Comparison of ENCODE assay signal across 19 cellular contexts in genomic region chr16:17483266-17483864, GRCh38. TPM values are rescaled to one million over a fixed set of nuclear protein-coding genes. Genes with fewer than 3 reads are reported as not detected.
DNase-seq lines count a peak whose midpoint lies in the region; ATAC-seq and TF ChIP-seq lines count a peak whose summit lies in the region.
"Had no signal": no experiment of that assay in that cellular context is flagged by ENCODE, and none has a peak within 500 bp of the region (broad histone marks: within the 10 kb centered on the region; RNA-seq: fewer than 3 reads in every experiment).

No MANE protein-coding gene starts in this region.

- peaks cover 20% of the 10 kb centered on the region for H3K27me3 Mint-ChIP-seq in activated CD8-positive, alpha-beta memory T cell treated with anti-CD3 and anti-CD28 coated beads, Interleukin-2, amount 10 ng/mL, durations not matched to agents 7 days and 5 days

- H3K4me3 ChIP-seq in suprapubic skin = peak overlapping the region; percentile 21
- H3K4me3 ChIP-seq: BLaER1, SK-N-MC had no signal

- H3K4me1 ChIP-seq in suprapubic skin = no peaks in the 10 kb centered on the region

- H3K4me3 Mint-ChIP-seq in activated CD8-positive, alpha-beta memory T cell treated with anti-CD3 and anti-CD28 coated beads, Interleukin-2, amount 10 ng/mL, durations not matched to agents 7 days and 5 days = no peak overlapping the region
- H3K4me3 Mint-ChIP-seq: CD8-positive, alpha-beta memory T cell; HFFc6 had no signal

- no peak for TF ChIP-seq CTCF in suprapubic skin (IDR thresholded peaks at IDR 0.05)

- ATAC-seq in activated CD8-positive, alpha-beta memory T cell treated with anti-CD3 and anti-CD28 coated beads, Interleukin-2, amount 10 ng/mL, durations not matched to agents 7 days and 5 days = no peak
- ATAC-seq in GM18858 (IDR thresholded peaks at IDR 0.05; ENCODE audit: unreplicated experiment) = no peak

- TF ChIP-seq POLR2A in suprapubic skin (IDR thresholded peaks at IDR 0.05) = no peak

- peak; percentile 30 for DNase-seq in activated CD8-positive, alpha-beta memory T cell treated with anti-CD3 and anti-CD28 coated beads for 24 hours
- DNase-seq in activated CD8-positive, alpha-beta memory T cell treated with anti-CD3 and anti-CD28 coated beads, Interleukin-2, amount 10 ng/mL, durations not matched to agents 7 days and 5 days = no peak
- DNase-seq in SK-MEL-5 (ENCODE audit: low read depth, low spot score) (peak; percentile 19), kidney tubule cell (ENCODE audit: low spot score) (peak; percentile 39), suprapubic skin (ENCODE audit: low spot score in 2 of 2) (no peak), NCI-H1105 (lab: John Stamatoyannopoulos, UW) (no peak)
- no peak for DNase-seq in stimulated activated CD4-positive, alpha-beta T cell treated with anti-CD3 and anti-CD28 coated beads, Interleukin-4, amount 100 ng/mL, for 24 hours
- DNase-seq: CD8-positive, alpha-beta memory T cell; DND-41; HFFc6; NCI-H1105 treated with DMSO at 0.1 percent for 48 hours; NCI-H1930; NCI-H2171; NCI-H446; NCI-H774 had no signal

- no peaks in the 10 kb centered on the region for H3K36me3 Mint-ChIP-seq in activated CD8-positive, alpha-beta memory T cell treated with anti-CD3 and anti-CD28 coated beads, Interleukin-2, amount 10 ng/mL, durations not matched to agents 7 days and 5 days

- H3K27me3 ChIP-seq in suprapubic skin = peaks cover 5% of the 10 kb centered on the region
- H3K27me3 ChIP-seq: BLaER1 had no signal

- no peaks in the 10 kb centered on the region for H3K36me3 ChIP-seq in suprapubic skin
- H3K36me3 ChIP-seq: BLaER1 had no signal

- H3K9me3 ChIP-seq in suprapubic skin = no peaks in the 10 kb centered on the region

- H3K27ac ChIP-seq in suprapubic skin = no peak overlapping the region
- H3K27ac ChIP-seq: BLaER1, KMS-11, SK-N-MC had no signal

- no peak overlapping the region for H3K27ac Mint-ChIP-seq in activated CD8-positive, alpha-beta memory T cell treated with anti-CD3 and anti-CD28 coated beads, Interleukin-2, amount 10 ng/mL, durations not matched to agents 7 days and 5 days
- H3K27ac Mint-ChIP-seq: CD8-positive, alpha-beta memory T cell; HFFc6 had no signal

- H3K9me3 Mint-ChIP-seq in activated CD8-positive, alpha-beta memory T cell treated with anti-CD3 and anti-CD28 coated beads, Interleukin-2, amount 10 ng/mL, durations not matched to agents 7 days and 5 days (ENCODE audit: low read depth) = no peaks in the 10 kb centered on the region

- CTCF ChIA-PET in activated CD8-positive, alpha-beta memory T cell treated with anti-CD3 and anti-CD28 coated beads, Interleukin-2, amount 10 ng/mL, durations not matched to agents 7 days and 5 days (lab: Charles Lee) = interaction anchor here (0.7 kb wide), 1 partner anchor 1747 kb away, joined by 3 read pairs; no protein-coding TSS in a partner anchor

- H3K4me1 Mint-ChIP-seq in activated CD8-positive, alpha-beta memory T cell treated with anti-CD3 and anti-CD28 coated beads, Interleukin-2, amount 10 ng/mL, durations not matched to agents 7 days and 5 days = no peaks in the 10 kb centered on the region
- H3K4me1 Mint-ChIP-seq: CD8-positive, alpha-beta memory T cell had no signal

- in situ Hi-C loops in SK-MEL-5 (cut with HindIII; ENCODE audit: low pct_unique_long_range_greater_than_20kb, low sequenced_read_pairs) = no loop called here

- no peak for TF ChIP-seq EP300 in suprapubic skin (IDR thresholded peaks at IDR 0.05)

- 67% methylated on average over 6 of the region's 6 CpGs for WGBS in suprapubic skin

RNA-seq across cellular contexts. Expression of gene XYLT1, which starts 12.6 kb away (rescaled TPM):
- 10 to 100 TPM; 35.7 to 40.9 TPM for total RNA-seq in activated CD8-positive, alpha-beta memory T cell treated with anti-CD3 and anti-CD28 coated beads, Interleukin-2, amount 10 ng/mL, durations not matched to agents 7 days and 5 days
- 21.1 and 23.3 TPM in 2 replicates for total RNA-seq in SK-MEL-5 (2014; rRNA removed; shearing (Covaris generic))
- polyA plus RNA-seq in SK-MEL-5 (2015; cell fraction: cytosol; rRNA removed) = 29.6 and 40.8 TPM in 2 replicates
- polyA plus RNA-seq in SK-MEL-5 (2015; cell fraction: nucleus; rRNA removed) = 10.4 and 12.7 TPM in 2 replicates
- 10 to 100 TPM; 23.5 to 30.6 (median 25.7) TPM for total RNA-seq in suprapubic skin

Comparison
In these comparisons a context has a peak if more than half of its experiments do, and no peak if none do; other contexts are left out.
1. DNase-seq: peak in activated CD8-positive, alpha-beta memory T cell treated with anti-CD3 and anti-CD28 coated beads for 24 hours (single experiment), SK-MEL-5 (single experiment) and kidney tubule cell (single experiment); none in activated CD8-positive, alpha-beta memory T cell treated with anti-CD3 and anti-CD28 coated beads, Interleukin-2, amount 10 ng/mL, durations not matched to agents 7 days and 5 days (single experiment), suprapubic skin (0 of 2), NCI-H1105 (single experiment) and stimulated activated CD4-positive, alpha-beta T cell treated with anti-CD3 and anti-CD28 coated beads, Interleukin-4, amount 100 ng/mL, for 24 hours (single experiment).